In the genomic region with DNA sequence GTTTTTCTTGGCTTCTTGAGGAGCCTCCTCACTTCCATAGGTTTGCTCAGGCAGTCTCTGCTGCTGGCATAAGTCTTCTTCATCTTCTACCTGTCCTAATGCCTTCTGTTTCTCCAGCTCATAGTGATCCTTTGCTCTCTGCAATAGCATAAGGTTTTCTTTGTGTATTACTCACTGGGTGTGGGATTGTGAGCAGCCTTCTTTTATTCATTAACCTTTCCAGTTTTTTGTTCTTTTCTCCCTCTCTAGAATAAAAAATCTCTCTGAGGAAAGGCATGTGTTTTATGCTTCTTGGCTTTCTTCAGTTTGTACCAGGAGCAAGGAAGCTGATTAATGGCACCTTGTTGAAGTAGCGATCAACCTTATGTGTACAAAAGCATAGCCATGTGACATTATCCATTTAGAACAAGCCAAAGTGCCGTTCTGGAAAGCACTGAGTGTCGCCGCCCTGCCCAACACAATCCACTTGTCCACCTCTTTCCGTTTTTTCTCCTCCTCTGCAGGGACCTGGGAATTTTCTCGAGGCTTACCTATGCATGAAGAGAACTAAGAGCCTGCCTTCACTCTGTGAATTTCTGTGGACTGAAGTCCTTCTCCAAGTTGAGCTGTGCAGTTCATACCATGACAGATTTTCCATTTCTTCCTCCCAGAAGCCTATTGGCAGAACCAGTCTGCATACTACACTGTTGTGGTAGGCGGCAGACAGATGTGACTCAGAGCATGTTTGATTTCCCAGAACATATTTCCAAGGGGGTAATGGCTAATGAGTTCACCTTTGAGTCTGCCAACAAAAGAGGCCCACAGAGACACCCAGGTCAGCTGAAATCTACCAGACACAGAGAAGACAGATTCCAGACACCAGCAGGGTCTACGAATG, we compare ENCODE assay signal across 1 cellular context.
TF ChIP-seq lines count a peak whose summit lies in the region.

No MANE protein-coding gene starts in this region.

TF ChIP-seq in HepG2, 621 proteins besides CTCF, POLR2A, EP300 and RAD21 (continued from another document):
- TF ChIP-seq, protein P1, sequence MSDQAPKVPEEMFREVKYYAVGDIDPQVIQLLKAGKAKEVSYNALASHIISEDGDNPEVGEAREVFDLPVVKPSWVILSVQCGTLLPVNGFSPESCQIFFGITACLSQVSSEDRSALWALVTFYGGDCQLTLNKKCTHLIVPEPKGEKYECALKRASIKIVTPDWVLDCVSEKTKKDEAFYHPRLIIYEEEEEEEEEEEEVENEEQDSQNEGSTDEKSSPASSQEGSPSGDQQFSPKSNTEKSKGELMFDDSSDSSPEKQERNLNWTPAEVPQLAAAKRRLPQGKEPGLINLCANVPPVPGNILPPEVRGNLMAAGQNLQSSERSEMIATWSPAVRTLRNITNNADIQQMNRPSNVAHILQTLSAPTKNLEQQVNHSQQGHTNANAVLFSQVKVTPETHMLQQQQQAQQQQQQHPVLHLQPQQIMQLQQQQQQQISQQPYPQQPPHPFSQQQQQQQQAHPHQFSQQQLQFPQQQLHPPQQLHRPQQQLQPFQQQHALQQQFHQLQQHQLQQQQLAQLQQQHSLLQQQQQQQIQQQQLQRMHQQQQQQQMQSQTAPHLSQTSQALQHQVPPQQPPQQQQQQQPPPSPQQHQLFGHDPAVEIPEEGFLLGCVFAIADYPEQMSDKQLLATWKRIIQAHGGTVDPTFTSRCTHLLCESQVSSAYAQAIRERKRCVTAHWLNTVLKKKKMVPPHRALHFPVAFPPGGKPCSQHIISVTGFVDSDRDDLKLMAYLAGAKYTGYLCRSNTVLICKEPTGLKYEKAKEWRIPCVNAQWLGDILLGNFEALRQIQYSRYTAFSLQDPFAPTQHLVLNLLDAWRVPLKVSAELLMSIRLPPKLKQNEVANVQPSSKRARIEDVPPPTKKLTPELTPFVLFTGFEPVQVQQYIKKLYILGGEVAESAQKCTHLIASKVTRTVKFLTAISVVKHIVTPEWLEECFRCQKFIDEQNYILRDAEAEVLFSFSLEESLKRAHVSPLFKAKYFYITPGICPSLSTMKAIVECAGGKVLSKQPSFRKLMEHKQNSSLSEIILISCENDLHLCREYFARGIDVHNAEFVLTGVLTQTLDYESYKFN (CRISPR knock-in tag; conservative IDR thresholded peaks at IDR 0.05): peak; percentile 64
- TF ChIP-seq HNF4G (IDR thresholded peaks at IDR 0.05; ENCODE audit: borderline replicate concordance, low read depth, low read length) (peak; percentile 6; the same call in 1 of the 2 replicates), HNF4G (CRISPR knock-in tag; IDR thresholded peaks at IDR 0.05; ENCODE audit: borderline replicate concordance, low read depth) (no peak), TOPORS (CRISPR knock-in tag; IDR thresholded peaks at IDR 0.05) (0 out of 2 replicates have a peak, but pooled peaks have one; percentile 35), ZNF510 (CRISPR knock-in tag; IDR thresholded peaks at IDR 0.05; ENCODE audit: low read depth) (0 out of 2 replicates have a peak, but pooled peaks have one; percentile 13), HNF4A (CRISPR knock-in tag; IDR thresholded peaks at IDR 0.05) (peak; percentile 24; the same call in 1 of the 2 replicates), BCL3 (CRISPR knock-in tag; IDR thresholded peaks at IDR 0.05) (0 out of 2 replicates have a peak, but pooled peaks have one; percentile 57), MBD4 (IDR thresholded peaks at IDR 0.05; ENCODE audit: borderline replicate concordance, low read length) (no peak), KAT8 (CRISPR knock-in tag; IDR thresholded peaks at IDR 0.05) (peak; percentile 26; the same call in 1 of the 2 replicates), SIX1 (CRISPR knock-in tag; IDR thresholded peaks at IDR 0.05; ENCODE audit: borderline replicate concordance) (no peak), NR2F6 (IDR thresholded peaks at IDR 0.05) (0 out of 2 replicates have a peak, but pooled peaks have one; percentile 1), NR2F6 (CRISPR knock-in tag; IDR thresholded peaks at IDR 0.05) (0 out of 2 replicates have a peak, but pooled peaks have one; percentile 28), NR1H2 (CRISPR knock-in tag; IDR thresholded peaks at IDR 0.05; ENCODE audit: borderline replicate concordance, low read depth) (no peak), MED1 (CRISPR knock-in tag; IDR thresholded peaks at IDR 0.05) (0 out of 2 replicates have a peak, but pooled peaks have one; percentile 34), TEAD3 (CRISPR knock-in tag; optimal IDR thresholded peaks at IDR 0.05; ENCODE audit: borderline replicate concordance) (peak; percentile 58), ZNF646 (CRISPR knock-in tag; IDR thresholded peaks at IDR 0.05) (no peak), ZNF317 (CRISPR knock-in tag; IDR thresholded peaks at IDR 0.05) (no peak), ZNF547 (CRISPR knock-in tag; IDR thresholded peaks at IDR 0.05) (0 out of 2 replicates have a peak, but pooled peaks have one; percentile 33), ELF3 (CRISPR knock-in tag; IDR thresholded peaks at IDR 0.05) (peak; percentile 30; the same call in 1 of the 2 replicates)
- TF ChIP-seq, protein P2, sequence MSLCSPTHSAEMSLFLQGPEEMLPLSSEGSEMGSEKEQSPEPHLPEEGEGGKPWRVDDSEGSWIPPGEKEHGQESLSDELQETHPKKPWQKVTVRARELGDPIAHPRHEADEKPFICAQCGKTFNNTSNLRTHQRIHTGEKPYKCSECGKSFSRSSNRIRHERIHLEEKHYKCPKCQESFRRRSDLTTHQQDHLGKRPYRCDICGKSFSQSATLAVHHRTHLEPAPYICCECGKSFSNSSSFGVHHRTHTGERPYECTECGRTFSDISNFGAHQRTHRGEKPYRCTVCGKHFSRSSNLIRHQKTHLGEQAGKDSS (CRISPR knock-in tag; IDR thresholded peaks at IDR 0.05; ENCODE audit: borderline replicate concordance, low read depth): no peak
- TF ChIP-seq, protein P3, sequence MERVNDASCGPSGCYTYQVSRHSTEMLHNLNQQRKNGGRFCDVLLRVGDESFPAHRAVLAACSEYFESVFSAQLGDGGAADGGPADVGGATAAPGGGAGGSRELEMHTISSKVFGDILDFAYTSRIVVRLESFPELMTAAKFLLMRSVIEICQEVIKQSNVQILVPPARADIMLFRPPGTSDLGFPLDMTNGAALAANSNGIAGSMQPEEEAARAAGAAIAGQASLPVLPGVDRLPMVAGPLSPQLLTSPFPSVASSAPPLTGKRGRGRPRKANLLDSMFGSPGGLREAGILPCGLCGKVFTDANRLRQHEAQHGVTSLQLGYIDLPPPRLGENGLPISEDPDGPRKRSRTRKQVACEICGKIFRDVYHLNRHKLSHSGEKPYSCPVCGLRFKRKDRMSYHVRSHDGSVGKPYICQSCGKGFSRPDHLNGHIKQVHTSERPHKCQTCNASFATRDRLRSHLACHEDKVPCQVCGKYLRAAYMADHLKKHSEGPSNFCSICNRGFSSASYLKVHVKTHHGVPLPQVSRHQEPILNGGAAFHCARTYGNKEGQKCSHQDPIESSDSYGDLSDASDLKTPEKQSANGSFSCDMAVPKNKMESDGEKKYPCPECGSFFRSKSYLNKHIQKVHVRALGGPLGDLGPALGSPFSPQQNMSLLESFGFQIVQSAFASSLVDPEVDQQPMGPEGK (CRISPR knock-in tag; IDR thresholded peaks at IDR 0.05): 0 out of 2 replicates have a peak, but pooled peaks have one; percentile 12
- TF ChIP-seq, protein P4, sequence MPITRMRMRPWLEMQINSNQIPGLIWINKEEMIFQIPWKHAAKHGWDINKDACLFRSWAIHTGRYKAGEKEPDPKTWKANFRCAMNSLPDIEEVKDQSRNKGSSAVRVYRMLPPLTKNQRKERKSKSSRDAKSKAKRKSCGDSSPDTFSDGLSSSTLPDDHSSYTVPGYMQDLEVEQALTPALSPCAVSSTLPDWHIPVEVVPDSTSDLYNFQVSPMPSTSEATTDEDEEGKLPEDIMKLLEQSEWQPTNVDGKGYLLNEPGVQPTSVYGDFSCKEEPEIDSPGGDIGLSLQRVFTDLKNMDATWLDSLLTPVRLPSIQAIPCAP (CRISPR knock-in tag; IDR thresholded peaks at IDR 0.05; ENCODE audit: low read depth): no peak
- TF ChIP-seq, protein P5, sequence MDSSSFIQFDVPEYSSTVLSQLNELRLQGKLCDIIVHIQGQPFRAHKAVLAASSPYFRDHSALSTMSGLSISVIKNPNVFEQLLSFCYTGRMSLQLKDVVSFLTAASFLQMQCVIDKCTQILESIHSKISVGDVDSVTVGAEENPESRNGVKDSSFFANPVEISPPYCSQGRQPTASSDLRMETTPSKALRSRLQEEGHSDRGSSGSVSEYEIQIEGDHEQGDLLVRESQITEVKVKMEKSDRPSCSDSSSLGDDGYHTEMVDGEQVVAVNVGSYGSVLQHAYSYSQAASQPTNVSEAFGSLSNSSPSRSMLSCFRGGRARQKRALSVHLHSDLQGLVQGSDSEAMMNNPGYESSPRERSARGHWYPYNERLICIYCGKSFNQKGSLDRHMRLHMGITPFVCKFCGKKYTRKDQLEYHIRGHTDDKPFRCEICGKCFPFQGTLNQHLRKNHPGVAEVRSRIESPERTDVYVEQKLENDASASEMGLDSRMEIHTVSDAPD (CRISPR knock-in tag; IDR thresholded peaks at IDR 0.05): peak; percentile 75; the same call in 1 of the 2 replicates
- TF ChIP-seq, protein P6, sequence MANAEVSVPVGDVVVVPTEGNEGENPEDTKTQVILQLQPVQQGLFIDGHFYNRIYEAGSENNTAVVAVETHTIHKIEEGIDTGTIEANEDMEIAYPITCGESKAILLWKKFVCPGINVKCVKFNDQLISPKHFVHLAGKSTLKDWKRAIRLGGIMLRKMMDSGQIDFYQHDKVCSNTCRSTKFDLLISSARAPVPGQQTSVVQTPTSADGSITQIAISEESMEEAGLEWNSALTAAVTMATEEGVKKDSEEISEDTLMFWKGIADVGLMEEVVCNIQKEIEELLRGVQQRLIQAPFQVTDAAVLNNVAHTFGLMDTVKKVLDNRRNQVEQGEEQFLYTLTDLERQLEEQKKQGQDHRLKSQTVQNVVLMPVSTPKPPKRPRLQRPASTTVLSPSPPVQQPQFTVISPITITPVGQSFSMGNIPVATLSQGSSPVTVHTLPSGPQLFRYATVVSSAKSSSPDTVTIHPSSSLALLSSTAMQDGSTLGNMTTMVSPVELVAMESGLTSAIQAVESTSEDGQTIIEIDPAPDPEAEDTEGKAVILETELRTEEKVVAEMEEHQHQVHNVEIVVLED (CRISPR knock-in tag; IDR thresholded peaks at IDR 0.05; ENCODE audit: borderline replicate concordance): 0 out of 2 replicates have a peak, but pooled peaks have one; percentile 33
